1 cellular context compared by ENCODE assay signal in the genomic region with DNA sequence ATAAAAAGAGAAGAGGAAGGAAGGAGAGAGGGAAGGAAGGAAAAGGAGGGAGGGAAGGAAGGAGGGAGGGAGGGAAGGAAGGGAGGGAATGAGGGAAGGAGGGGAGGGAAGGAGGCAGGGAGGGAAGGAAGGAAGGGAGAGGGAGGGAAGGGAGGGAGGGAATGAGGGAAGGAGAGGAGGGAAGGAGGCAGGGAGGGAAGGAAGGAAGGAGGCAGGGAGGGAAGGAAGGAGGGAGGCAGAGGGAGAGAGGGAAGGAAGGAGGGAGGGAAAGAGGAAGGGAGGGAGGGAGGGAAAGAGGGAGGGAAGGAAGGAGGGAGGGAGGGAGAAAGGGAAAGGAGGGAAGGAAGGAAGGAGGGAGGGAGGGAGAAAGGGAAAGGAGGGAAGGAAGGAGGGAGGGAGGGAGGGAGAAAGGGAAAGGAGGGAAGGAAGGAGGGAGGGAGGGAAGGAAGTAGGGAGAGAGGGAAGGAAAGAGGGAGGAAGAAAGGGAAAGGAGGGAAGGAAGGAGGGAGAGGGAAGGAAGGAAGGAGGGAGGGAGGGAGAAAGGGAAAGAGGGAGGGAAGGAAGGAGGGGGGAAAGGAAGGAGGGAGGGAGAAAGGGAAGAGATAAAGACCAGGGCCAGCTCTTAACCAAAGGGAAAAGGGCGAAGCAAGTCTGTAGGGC.
TF ChIP-seq lines count a peak whose summit lies in the region.

No MANE protein-coding gene starts in this region.

TF ChIP-seq in K562, 482 proteins besides CTCF, POLR2A, EP300 and RAD21:
- no peak for TF ChIP-seq NFIC (IDR thresholded peaks at IDR 0.05)
- TF ChIP-seq, protein P1, sequence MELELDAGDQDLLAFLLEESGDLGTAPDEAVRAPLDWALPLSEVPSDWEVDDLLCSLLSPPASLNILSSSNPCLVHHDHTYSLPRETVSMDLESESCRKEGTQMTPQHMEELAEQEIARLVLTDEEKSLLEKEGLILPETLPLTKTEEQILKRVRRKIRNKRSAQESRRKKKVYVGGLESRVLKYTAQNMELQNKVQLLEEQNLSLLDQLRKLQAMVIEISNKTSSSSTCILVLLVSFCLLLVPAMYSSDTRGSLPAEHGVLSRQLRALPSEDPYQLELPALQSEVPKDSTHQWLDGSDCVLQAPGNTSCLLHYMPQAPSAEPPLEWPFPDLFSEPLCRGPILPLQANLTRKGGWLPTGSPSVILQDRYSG (tag; conservative IDR thresholded peaks at IDR 0.05; ENCODE audit: low read depth): no peak
- TF ChIP-seq ZBTB8A (IDR thresholded peaks at IDR 0.05; ENCODE audit: partially characterized antibody): no peak
- TF ChIP-seq ZNF253 (CRISPR knock-in tag; conservative IDR thresholded peaks at IDR 0.05): no peak
- TF ChIP-seq ZNF146 (CRISPR knock-in tag; IDR thresholded peaks at IDR 0.05; ENCODE audit: unreplicated experiment): no peak
- no peak for TF ChIP-seq SRSF1 (IDR thresholded peaks at IDR 0.05; ENCODE audit: low read depth, low read length)
- TF ChIP-seq, protein P2, sequence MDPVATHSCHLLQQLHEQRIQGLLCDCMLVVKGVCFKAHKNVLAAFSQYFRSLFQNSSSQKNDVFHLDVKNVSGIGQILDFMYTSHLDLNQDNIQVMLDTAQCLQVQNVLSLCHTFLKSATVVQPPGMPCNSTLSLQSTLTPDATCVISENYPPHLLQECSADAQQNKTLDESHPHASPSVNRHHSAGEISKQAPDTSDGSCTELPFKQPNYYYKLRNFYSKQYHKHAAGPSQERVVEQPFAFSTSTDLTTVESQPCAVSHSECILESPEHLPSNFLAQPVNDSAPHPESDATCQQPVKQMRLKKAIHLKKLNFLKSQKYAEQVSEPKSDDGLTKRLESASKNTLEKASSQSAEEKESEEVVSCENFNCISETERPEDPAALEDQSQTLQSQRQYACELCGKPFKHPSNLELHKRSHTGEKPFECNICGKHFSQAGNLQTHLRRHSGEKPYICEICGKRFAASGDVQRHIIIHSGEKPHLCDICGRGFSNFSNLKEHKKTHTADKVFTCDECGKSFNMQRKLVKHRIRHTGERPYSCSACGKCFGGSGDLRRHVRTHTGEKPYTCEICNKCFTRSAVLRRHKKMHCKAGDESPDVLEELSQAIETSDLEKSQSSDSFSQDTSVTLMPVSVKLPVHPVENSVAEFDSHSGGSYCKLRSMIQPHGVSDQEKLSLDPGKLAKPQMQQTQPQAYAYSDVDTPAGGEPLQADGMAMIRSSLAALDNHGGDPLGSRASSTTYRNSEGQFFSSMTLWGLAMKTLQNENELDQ (CRISPR knock-in tag; IDR thresholded peaks at IDR 0.05; ENCODE audit: borderline replicate concordance): no peak
- TF ChIP-seq RBM25 (IDR thresholded peaks at IDR 0.05; ENCODE audit: low read depth, low read length, severe bottlenecking): no peak
- no peak for TF ChIP-seq TEAD2 (tag; IDR thresholded peaks at IDR 0.05)
- no peak for TF ChIP-seq E2F3 (CRISPR knock-in tag; IDR thresholded peaks at IDR 0.05)
- no peak for TF ChIP-seq ZFX (CRISPR knock-in tag; IDR thresholded peaks at IDR 0.05)
- TF ChIP-seq RBM15 (IDR thresholded peaks at IDR 0.05; ENCODE audit: insufficient read depth, low read length): no peak
- no peak for TF ChIP-seq CAMTA2 (CRISPR knock-in tag; conservative IDR thresholded peaks at IDR 0.05)
- TF ChIP-seq ARHGAP35 (IDR thresholded peaks at IDR 0.05; ENCODE audit: partially characterized antibody): no peak
- TF ChIP-seq, protein P3, sequence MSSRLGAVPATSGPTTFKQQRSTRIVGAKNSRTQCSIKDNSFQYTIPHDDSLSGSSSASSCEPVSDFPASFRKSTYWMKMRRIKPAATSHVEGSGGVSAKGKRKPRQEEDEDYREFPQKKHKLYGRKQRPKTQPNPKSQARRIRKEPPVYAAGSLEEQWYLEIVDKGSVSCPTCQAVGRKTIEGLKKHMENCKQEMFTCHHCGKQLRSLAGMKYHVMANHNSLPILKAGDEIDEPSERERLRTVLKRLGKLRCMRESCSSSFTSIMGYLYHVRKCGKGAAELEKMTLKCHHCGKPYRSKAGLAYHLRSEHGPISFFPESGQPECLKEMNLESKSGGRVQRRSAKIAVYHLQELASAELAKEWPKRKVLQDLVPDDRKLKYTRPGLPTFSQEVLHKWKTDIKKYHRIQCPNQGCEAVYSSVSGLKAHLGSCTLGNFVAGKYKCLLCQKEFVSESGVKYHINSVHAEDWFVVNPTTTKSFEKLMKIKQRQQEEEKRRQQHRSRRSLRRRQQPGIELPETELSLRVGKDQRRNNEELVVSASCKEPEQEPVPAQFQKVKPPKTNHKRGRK (tag; IDR thresholded peaks at IDR 0.05): peak; percentile 31; the same call in 1 of the 2 replicates
- no peak for TF ChIP-seq CSDE1 (IDR thresholded peaks at IDR 0.05)
- TF ChIP-seq PCBP2 (IDR thresholded peaks at IDR 0.05; ENCODE audit: low read depth, low read length, poor library complexity, severe bottlenecking): peak; percentile 55
- TF ChIP-seq HDAC8 (tag; IDR thresholded peaks at IDR 0.05): no peak
TF ChIP-seq in K562: peak in this region for 2.
